In genomic region chr7:155451522-155452239, GRCh38 we compare ENCODE assay signal across 18 cellular contexts. TPM values are rescaled to one million over a fixed set of nuclear protein-coding genes. Genes with fewer than 3 reads are reported as not detected.
"Had no signal": no experiment of that assay in that cellular context is flagged by ENCODE, and none has a peak within 500 bp of the region (broad histone marks: within the 10 kb centered on the region; RNA-seq: fewer than 3 reads in every experiment).

No MANE protein-coding gene starts in this region.

- H3K9me3 ChIP-seq: adrenal gland, ovary had no signal

- H3K9me3 Mint-ChIP-seq: activated CD4-positive, alpha-beta memory T cell treated with anti-CD3 and anti-CD28 coated beads for 36 hours; stimulated activated effector memory CD8-positive, alpha-beta T cell treated with anti-CD3 and anti-CD28 coated beads, Interleukin-12 subunit alpha, Interleukin-12 subunit beta, amount 100 ng/mL, for 72 hours had no signal

- H3K4me1 ChIP-seq: foreskin keratinocyte had no signal

- H3K36me3 Mint-ChIP-seq: activated CD4-positive, alpha-beta memory T cell treated with anti-CD3 and anti-CD28 coated beads for 36 hours; activated CD8-positive, alpha-beta memory T cell treated with anti-CD3 and anti-CD28 coated beads, Interleukin-2, amount 10 ng/mL, durations not matched to agents 7 days and 5 days had no signal

- H3K4me3 ChIP-seq: adrenal gland, coronary artery, ovary had no signal

- H3K4me3 Mint-ChIP-seq: activated CD4-positive, alpha-beta memory T cell treated with anti-CD3 and anti-CD28 coated beads for 36 hours; activated CD8-positive, alpha-beta memory T cell treated with anti-CD3 and anti-CD28 coated beads, Interleukin-2, amount 10 ng/mL, durations not matched to agents 7 days and 5 days; stimulated activated effector memory CD8-positive, alpha-beta T cell treated with anti-CD3 and anti-CD28 coated beads, Interleukin-12 subunit alpha, Interleukin-12 subunit beta, amount 100 ng/mL, for 72 hours had no signal

- DNase-seq: activated CD4-positive, alpha-beta memory T cell treated with anti-CD3 and anti-CD28 coated beads for 36 hours; activated CD4-positive, alpha-beta T cell treated with anti-CD3 and anti-CD28 coated beads for 1 hour; activated CD8-positive, alpha-beta memory T cell treated with anti-CD3 and anti-CD28 coated beads, Interleukin-2, amount 10 ng/mL, durations not matched to agents 7 days and 5 days; activated effector memory CD4-positive, alpha-beta T cell treated with Interleukin-2 at 50 U/mL for 16 hours; activated naive CD4-positive, alpha-beta T cell treated with anti-CD3 and anti-CD28 coated beads, Interleukin-2, amount 50 U/mL, for 16 hours; activated T-cell treated with anti-CD3 and anti-CD28 coated beads, Interleukin-2, amount 50 U/mL, for 1 hour; adrenal gland; central memory CD4-positive, alpha-beta T cell; foreskin keratinocyte; glutamatergic neuron; hypothalamus; ovary; T1000 had no signal

- H3K36me3 ChIP-seq: adrenal gland, ovary had no signal

- H3K27ac Mint-ChIP-seq: activated CD4-positive, alpha-beta memory T cell treated with anti-CD3 and anti-CD28 coated beads for 36 hours; stimulated activated effector memory CD8-positive, alpha-beta T cell treated with anti-CD3 and anti-CD28 coated beads, Interleukin-12 subunit alpha, Interleukin-12 subunit beta, amount 100 ng/mL, for 72 hours had no signal

- H3K27ac ChIP-seq: adrenal gland, coronary artery, foreskin keratinocyte, ovary had no signal

- ATAC-seq: activated CD8-positive, alpha-beta memory T cell treated with anti-CD3 and anti-CD28 coated beads, Interleukin-2, amount 10 ng/mL, durations not matched to agents 7 days and 5 days; foreskin keratinocyte; stimulated activated effector memory CD8-positive, alpha-beta T cell treated with anti-CD3 and anti-CD28 coated beads, Interleukin-12 subunit alpha, Interleukin-12 subunit beta, amount 100 ng/mL, for 72 hours had no signal

RNA-seq across cellular contexts. Expression of gene EN2, which starts 6.2 kb away (rescaled TPM):
- total RNA-seq: activated CD4-positive, alpha-beta memory T cell treated with anti-CD3 and anti-CD28 coated beads for 36 hours; activated CD8-positive, alpha-beta memory T cell treated with anti-CD3 and anti-CD28 coated beads, Interleukin-2, amount 10 ng/mL, durations not matched to agents 7 days and 5 days; foreskin keratinocyte; ureter had no signal
- polyA plus RNA-seq: foreskin keratinocyte, liver, neural cell had no signal
